8 cellular contexts compared by ENCODE assay signal in genomic region chr10:79779310-79779938, GRCh38. TPM values are rescaled to one million over a fixed set of nuclear protein-coding genes. Genes with fewer than 3 reads are reported as not detected.
A peak's percentile ranks its signal among the peaks of the same experiment; 100 is the strongest.
DNase-seq lines count a peak whose midpoint lies in the region; ATAC-seq and TF ChIP-seq lines count a peak whose summit lies in the region.
"Not testable (repeated sequence)": the region's sequence is repeated elsewhere in the genome, so short reads cannot be mapped to it uniquely, and the experiment has no call there.

No MANE protein-coding gene starts in this region.

- not testable (repeated sequence) for H3K4me1 Mint-ChIP-seq in activated naive CD8-positive, alpha-beta T cell treated with anti-CD3 and anti-CD28 coated beads, Interleukin-2, amount 10 ng/mL, durations not matched to agents 7 days and 5 days; stimulated activated memory B cell treated with anti-CD40 and anti-IgM and Interleukin-4, amounts not matched to agents 10 μg/mL and 1 μg/mL and 100 μg/mL, for 72 hours

- H3K27me3 Mint-ChIP-seq in activated naive CD8-positive, alpha-beta T cell treated with anti-CD3 and anti-CD28 coated beads, Interleukin-2, amount 10 ng/mL, durations not matched to agents 7 days and 5 days; stimulated activated memory B cell treated with anti-CD40 and anti-IgM and Interleukin-4, amounts not matched to agents 10 μg/mL and 1 μg/mL and 100 μg/mL, for 72 hours: not testable (repeated sequence)

- not testable (repeated sequence) for H3K4me3 ChIP-seq in DOHH2 (ENCODE audit: low read length)

- not testable (repeated sequence) for H3K4me3 Mint-ChIP-seq in activated naive CD8-positive, alpha-beta T cell treated with anti-CD3 and anti-CD28 coated beads, Interleukin-2, amount 10 ng/mL, durations not matched to agents 7 days and 5 days; stimulated activated memory B cell treated with anti-CD40 and anti-IgM and Interleukin-4, amounts not matched to agents 10 μg/mL and 1 μg/mL and 100 μg/mL, for 72 hours

- H3K9me3 ChIP-seq in DOHH2 (ENCODE audit: control insufficient read depth, insufficient read depth, low read length) = not testable (repeated sequence)

- not testable (repeated sequence) for H3K27ac Mint-ChIP-seq in activated naive CD8-positive, alpha-beta T cell treated with anti-CD3 and anti-CD28 coated beads, Interleukin-2, amount 10 ng/mL, durations not matched to agents 7 days and 5 days; stimulated activated memory B cell treated with anti-CD40 and anti-IgM and Interleukin-4, amounts not matched to agents 10 μg/mL and 1 μg/mL and 100 μg/mL, for 72 hours

- not testable (repeated sequence) for H3K36me3 ChIP-seq in DOHH2 (ENCODE audit: control insufficient read depth, low read length)

- H3K36me3 Mint-ChIP-seq in activated naive CD8-positive, alpha-beta T cell treated with anti-CD3 and anti-CD28 coated beads, Interleukin-2, amount 10 ng/mL, durations not matched to agents 7 days and 5 days; stimulated activated memory B cell treated with anti-CD40 and anti-IgM and Interleukin-4, amounts not matched to agents 10 μg/mL and 1 μg/mL and 100 μg/mL, for 72 hours: not testable (repeated sequence)

- H4K20me1 ChIP-seq in DOHH2 (ENCODE audit: control insufficient read depth, insufficient read depth, low read depth, low read length) = not testable (repeated sequence)

- TF ChIP-seq CTCF in DOHH2 (IDR thresholded peaks at IDR 0.05; ENCODE audit: low read depth, low read length, poor library complexity, severe bottlenecking) = peak; percentile 47

- H3K79me2 ChIP-seq in DOHH2 (ENCODE audit: control insufficient read depth, low read length) = not testable (repeated sequence)

- H3K27ac ChIP-seq in DOHH2 (ENCODE audit: low read depth, low read length) = not testable (repeated sequence)

- not testable (repeated sequence) for H3K9me3 Mint-ChIP-seq in activated naive CD8-positive, alpha-beta T cell treated with anti-CD3 and anti-CD28 coated beads, Interleukin-2, amount 10 ng/mL, durations not matched to agents 7 days and 5 days; stimulated activated memory B cell treated with anti-CD40 and anti-IgM and Interleukin-4, amounts not matched to agents 10 μg/mL and 1 μg/mL and 100 μg/mL, for 72 hours

- DNase-seq in KG1 (lab: John Stamatoyannopoulos, UW) (peak; percentile 37), T-helper 2 cell (peak in 4 of 5 experiments; percentile 9 to 56 (median 41)), glomerular endothelial cell (ENCODE audit: extremely low read depth, low read depth, low spot score) (peak; percentile 36), nucleus accumbens (lab: John Stamatoyannopoulos, UW) (peak in 45 of 56 donors; percentile 0 to 75 (median 29))
- DNase-seq in activated naive CD8-positive, alpha-beta T cell treated with anti-CD3 and anti-CD28 coated beads, Interleukin-2, amount 10 ng/mL, durations not matched to agents 7 days and 5 days = peak; percentile 57

- not testable (repeated sequence) for H3K9me2 ChIP-seq in DOHH2 (replicated peaks; ENCODE audit: control insufficient read depth, low read length)

- H3K4me2 ChIP-seq in DOHH2 (ENCODE audit: low read length) = not testable (repeated sequence)

- ATAC-seq in GM21825 (IDR thresholded peaks at IDR 0.05; ENCODE audit: unreplicated experiment) = peak; percentile 94
- peak; percentile 83 for ATAC-seq in activated naive CD8-positive, alpha-beta T cell treated with anti-CD3 and anti-CD28 coated beads, Interleukin-2, amount 10 ng/mL, durations not matched to agents 7 days and 5 days (ENCODE audit: low read depth)
- peak; percentile 86 for ATAC-seq in stimulated activated memory B cell treated with anti-CD40 and anti-IgM and Interleukin-4, amounts not matched to agents 10 μg/mL and 1 μg/mL and 100 μg/mL, for 72 hours

- not testable (repeated sequence) for H3K4me1 ChIP-seq in DOHH2 (ENCODE audit: control insufficient read depth, low read length)

- H3F3A ChIP-seq in DOHH2 (ENCODE audit: control insufficient read depth, insufficient read depth) = not testable (repeated sequence)

- POLR2A ChIA-PET in activated naive CD8-positive, alpha-beta T cell treated with anti-CD3 and anti-CD28 coated beads, Interleukin-2, amount 10 ng/mL, durations not matched to agents 7 days and 5 days (lab: Charles Lee) = not testable (repeated sequence)

- not testable (repeated sequence) for H3K27me3 ChIP-seq in DOHH2 (ENCODE audit: control insufficient read depth, low read length)

RNA-seq across cellular contexts. Expression of gene NUTM2E, which starts 47.1 kb away (rescaled TPM):
- under 1 TPM in 1 of 2 experiments, not detected in 1; 0.37 TPM for total RNA-seq in activated naive CD8-positive, alpha-beta T cell treated with anti-CD3 and anti-CD28 coated beads, Interleukin-2, amount 10 ng/mL, durations not matched to agents 7 days and 5 days
- 0.19 and 0.23 TPM in 2 replicates for total RNA-seq in glomerular endothelial cell
